Comparison of ENCODE assay signal across 23 cellular contexts in genomic region chrY:7544172-7544780, GRCh38.
DNase-seq lines count a peak whose midpoint lies in the region; ATAC-seq, FAIRE-seq and TF ChIP-seq lines count a peak whose summit lies in the region.
"Had no signal": no experiment of that assay in that cellular context is flagged by ENCODE, and none has a peak within 500 bp of the region (broad histone marks: within the 10 kb centered on the region; RNA-seq: fewer than 3 reads in every experiment).

No MANE protein-coding gene starts in this region.

- TF ChIP-seq RAD21 in HepG2 (CRISPR knock-in tag; IDR thresholded peaks at IDR 0.05), result no peak

- H3K79me2 ChIP-seq in HepG2 (ENCODE audit: insufficient read depth, low read length), result no peaks in the 10 kb centered on the region

- no peaks in the 10 kb centered on the region for H3K36me3 Mint-ChIP-seq in activated naive CD4-positive, alpha-beta T cell treated with anti-CD3 and anti-CD28 coated beads, Interleukin-2, amount 50 U/mL, for 24 hours
- H3K36me3 Mint-ChIP-seq in Caco-2 (ENCODE audit: insufficient read depth, unreplicated experiment), result no peaks in the 10 kb centered on the region
- H3K36me3 Mint-ChIP-seq: memory B cell had no signal

- H3K9ac ChIP-seq in HepG2 (ENCODE audit: insufficient read depth, low read depth, low read length), result no peak overlapping the region
- H3K9ac ChIP-seq: BLaER1 had no signal

- TF ChIP-seq CTCF in RWPE2 (IDR thresholded peaks at IDR 0.05; ENCODE audit: poor library complexity, severe bottlenecking) (no peak), HepG2 (CRISPR knock-in tag; IDR thresholded peaks at IDR 0.05) (no peak), Caco-2 (IDR thresholded peaks at IDR 0.05; ENCODE audit: insufficient read depth in 1 of 2, low read depth in 1 of 2, low read length in 1 of 2, severe bottlenecking in 1 of 2, unreplicated experiment in 1 of 2) (no peak), pancreas (IDR thresholded peaks at IDR 0.05) (no peak)

- TF ChIP-seq EP300 in HepG2 (IDR thresholded peaks at IDR 0.05; ENCODE audit: low read depth in 2 of 2, low read length in 2 of 2) (no peak), HepG2 (CRISPR knock-in tag; IDR thresholded peaks at IDR 0.05; ENCODE audit: borderline replicate concordance) (no peak)

- H3K4me3 ChIP-seq in RWPE2 (ENCODE audit: severe bottlenecking) (no peak overlapping the region), HepG2 (replicated peaks in 1 of 3; ENCODE audit: insufficient read depth in 1 of 3, low read depth in 2 of 3, low read length in 3 of 3) (no peak overlapping the region), Caco-2 (ENCODE audit: low read depth, low read length) (no peak overlapping the region), pancreas (no peak overlapping the region)
- H3K4me3 ChIP-seq: adrenal gland, BLaER1, colonic mucosa, psoas muscle had no signal

- no peak overlapping the region for H3K4me2 ChIP-seq in HepG2 (ENCODE audit: low read depth, low read length)
- H3K4me2 ChIP-seq: BLaER1 had no signal

- no peaks in the 10 kb centered on the region for H3K27me3 ChIP-seq in RWPE2 (ENCODE audit: insufficient read depth, poor library complexity, severe bottlenecking)
- no peaks in the 10 kb centered on the region for H3K27me3 ChIP-seq in HepG2 (ENCODE audit: control insufficient read depth in 1 of 2, insufficient read depth in 2 of 2, low read length in 2 of 2)
- no peaks in the 10 kb centered on the region for H3K27me3 ChIP-seq in Caco-2 (replicated peaks; ENCODE audit: control insufficient read depth, insufficient read depth, low read length)
- no peaks in the 10 kb centered on the region for H3K27me3 ChIP-seq in pancreas
- H3K27me3 ChIP-seq: adrenal gland, BLaER1, colonic mucosa had no signal

- no peak for TF ChIP-seq POLR2A in HepG2 (IDR thresholded peaks at IDR 0.05; ENCODE audit: insufficient read depth in 1 of 2, low read depth in 2 of 2, low read length in 2 of 2)

- ATAC-seq in RWPE2 (ENCODE audit: low read depth) (peak; percentile 92), HepG2 (no peak), HG03175 (IDR thresholded peaks at IDR 0.05; ENCODE audit: unreplicated experiment) (no peak), pancreas (no peak)
- ATAC-seq: left colon, psoas muscle had no signal

- no peak overlapping the region for H3K4me3 Mint-ChIP-seq in activated naive CD4-positive, alpha-beta T cell treated with anti-CD3 and anti-CD28 coated beads, Interleukin-2, amount 50 U/mL, for 24 hours
- H3K4me3 Mint-ChIP-seq in Caco-2 (ENCODE audit: unreplicated experiment), result no peak overlapping the region
- H3K4me3 Mint-ChIP-seq: memory B cell had no signal

- intact Hi-C loops in HepG2 (cut with micrococcal nuclease; ENCODE audit: unreplicated experiment), result no loop called here
- intact Hi-C loops in Caco-2 (cut with micrococcal nuclease; ENCODE audit: unreplicated experiment), result no loop called here
- intact Hi-C loops in pancreas (cut with DNase I), result no loop called here

- H3K9me3 ChIP-seq in RWPE2 (ENCODE audit: severe bottlenecking) (no peaks in the 10 kb centered on the region), HepG2 (ENCODE audit: low read length) (no peaks in the 10 kb centered on the region), Caco-2 (no peaks in the 10 kb centered on the region), pancreas (no peaks in the 10 kb centered on the region)
- H3K9me3 ChIP-seq: adrenal gland, BLaER1, colonic mucosa, psoas muscle had no signal

- peaks cover 2% of the 10 kb centered on the region for H3K27me3 Mint-ChIP-seq in activated naive CD4-positive, alpha-beta T cell treated with anti-CD3 and anti-CD28 coated beads, Interleukin-2, amount 50 U/mL, for 24 hours
- no peaks in the 10 kb centered on the region for H3K27me3 Mint-ChIP-seq in Caco-2 (ENCODE audit: insufficient read depth, unreplicated experiment)

- in situ Hi-C loops in HepG2 (cut with HindIII; ENCODE audit: extremely low pct_ligation_motif_present, low pct_unique_long_range_greater_than_20kb), result no loop called here

- no peak overlapping the region for H2AFZ ChIP-seq in HepG2 (ENCODE audit: low read length)

- H3K4me1 ChIP-seq in RWPE2 (ENCODE audit: insufficient read depth, poor library complexity, severe bottlenecking), result peaks cover 8% of the 10 kb centered on the region
- no peaks in the 10 kb centered on the region for H3K4me1 ChIP-seq in HepG2 (ENCODE audit: insufficient read depth, low read length)
- no peaks in the 10 kb centered on the region for H3K4me1 ChIP-seq in Caco-2
- H3K4me1 ChIP-seq in pancreas, result no peaks in the 10 kb centered on the region
- H3K4me1 ChIP-seq: adrenal gland, BLaER1, colonic mucosa, psoas muscle had no signal

- no peak for DNase-seq in activated naive CD4-positive, alpha-beta T cell treated with anti-CD3 and anti-CD28 coated beads, Interleukin-2, amount 50 U/mL, for 16 hours
- DNase-seq in RWPE2 (ENCODE audit: low spot score), result no peak
- DNase-seq in fibroblast of gingiva (ENCODE audit: low read depth), result peak; percentile 68
- no peak for DNase-seq in HepG2 (ENCODE audit: low spot score)
- no peak for DNase-seq in Caco-2
- DNase-seq in pancreas, result no peak
- DNase-seq: activated CD4-positive, alpha-beta T cell treated with anti-CD3 and anti-CD28 coated beads, Interleukin-2, amount 50 U/mL, for 48 hours; activated gamma-delta T cell; adrenal gland; colonic mucosa; left colon; NCI-H1436; NCI-H2107; NCI-H524; NK-92 treated with Interleukin-12 subunit alpha and Interleukin-12 subunit beta, amount 100 ng/mL, for 24 hours; psoas muscle; stimulated activated CD8-positive, alpha-beta memory T cell treated with anti-CD3 and anti-CD28 coated beads, Interleukin-4, amount 100 ng/mL, for 48 hours; trophoblast cell had no signal

- H3K27ac ChIP-seq in RWPE2 (ENCODE audit: poor library complexity, severe bottlenecking) (peak overlapping the region; percentile 49), HepG2 (ENCODE audit: extremely low read length, insufficient read depth, low read length) (no peak overlapping the region), pancreas (no peak overlapping the region)
- H3K27ac ChIP-seq: adrenal gland, BLaER1, colonic mucosa, psoas muscle had no signal

- FAIRE-seq in HepG2 (lab: Jason Lieb, UNC), result no peak
- no peak for FAIRE-seq in pancreas (lab: Jason Lieb, UNC)
- FAIRE-seq: A204.1 had no signal

- no peaks in the 10 kb centered on the region for H4K20me1 ChIP-seq in HepG2 (ENCODE audit: insufficient read depth, low read length)
- H4K20me1 ChIP-seq: BLaER1 had no signal

- no peaks in the 10 kb centered on the region for H3K9me3 Mint-ChIP-seq in activated naive CD4-positive, alpha-beta T cell treated with anti-CD3 and anti-CD28 coated beads, Interleukin-2, amount 50 U/mL, for 24 hours
- H3K9me3 Mint-ChIP-seq in Caco-2 (ENCODE audit: unreplicated experiment), result no peaks in the 10 kb centered on the region
- H3K9me3 Mint-ChIP-seq: memory B cell had no signal

- BruUV-seq in HepG2 (replicated peaks; lab: Mats Ljungman, UMichigan) (no TSS peak), Caco-2 (replicated peaks; lab: Mats Ljungman, UMichigan) (no TSS peak)

- H3K4me1 Mint-ChIP-seq in activated naive CD4-positive, alpha-beta T cell treated with anti-CD3 and anti-CD28 coated beads, Interleukin-2, amount 50 U/mL, for 24 hours, result peaks cover 4% of the 10 kb centered on the region
- no peaks in the 10 kb centered on the region for H3K4me1 Mint-ChIP-seq in Caco-2 (ENCODE audit: low read depth, unreplicated experiment)
- H3K4me1 Mint-ChIP-seq: memory B cell had no signal

- peak overlapping the region; percentile 43 for H3K27ac Mint-ChIP-seq in activated naive CD4-positive, alpha-beta T cell treated with anti-CD3 and anti-CD28 coated beads, Interleukin-2, amount 50 U/mL, for 24 hours
- H3K27ac Mint-ChIP-seq in Caco-2 (ENCODE audit: unreplicated experiment), result no peak overlapping the region
- H3K27ac Mint-ChIP-seq: memory B cell had no signal

- no peaks in the 10 kb centered on the region for H3K36me3 ChIP-seq in RWPE2 (ENCODE audit: low read depth)
- H3K36me3 ChIP-seq in HepG2 (replicated peaks in 1 of 2; ENCODE audit: control insufficient read depth in 1 of 2, insufficient read depth in 2 of 2, low read length in 2 of 2), result no peaks in the 10 kb centered on the region
- H3K36me3 ChIP-seq in Caco-2 (ENCODE audit: control insufficient read depth, insufficient read depth, low read length), result no peaks in the 10 kb centered on the region
- no peaks in the 10 kb centered on the region for H3K36me3 ChIP-seq in pancreas
- H3K36me3 ChIP-seq: adrenal gland, BLaER1, colonic mucosa had no signal

- POLR2A ChIA-PET in HepG2 (lab: Yijun Ruan, JAX) (no interaction called here), Caco-2 (lab: Charles Lee) (no interaction called here)

- CTCF ChIA-PET in HepG2 (lab: Yijun Ruan, JAX; ENCODE audit: low intra/inter-chr PET ratio, low total read pairs), result no interaction called here
- CTCF ChIA-PET in Caco-2 (lab: Charles Lee), result no interaction called here

TF ChIP-seq in HepG2, 621 proteins besides CTCF, POLR2A, EP300 and RAD21:
- TF ChIP-seq DMAP1 (CRISPR knock-in tag; IDR thresholded peaks at IDR 0.05) (no peak), ZNF549 (CRISPR knock-in tag; IDR thresholded peaks at IDR 0.05) (no peak)
